2 cellular contexts compared by ENCODE assay signal in genomic region chr6:30689985-30690384, GRCh38.
TF ChIP-seq lines count a peak whose summit lies in the region.

No MANE protein-coding gene starts in this region.

TF ChIP-seq in SK-N-SH, 30 proteins besides CTCF, POLR2A, EP300 and RAD21 (continued from another document):
- no peak for TF ChIP-seq IRF3 (IDR thresholded peaks at IDR 0.05; ENCODE audit: low read depth, low read length)
- TF ChIP-seq TEAD4 (IDR thresholded peaks at IDR 0.05; ENCODE audit: borderline replicate concordance, insufficient read depth): no peak
- no peak for TF ChIP-seq NRF1 (IDR thresholded peaks at IDR 0.05; ENCODE audit: low read depth, low read length)
- no peak for TF ChIP-seq REST (IDR thresholded peaks at IDR 0.05; ENCODE audit: low read depth, low read length)
- TF ChIP-seq EZH2phosphoT487 (IDR thresholded peaks at IDR 0.05; ENCODE audit: borderline replicate concordance, low read depth): no peak
- TF ChIP-seq POLR2AphosphoS5 (IDR thresholded peaks at IDR 0.05; ENCODE audit: low read depth, low read length): no peak
- no peak for TF ChIP-seq SMC3 (IDR thresholded peaks at IDR 0.05; ENCODE audit: low read depth, low read length)
- TF ChIP-seq NFIC (IDR thresholded peaks at IDR 0.05; ENCODE audit: borderline replicate concordance): no peak
TF ChIP-seq in SK-N-SH: peak in this region for 0.

TF ChIP-seq in SK-N-SH treated with all-trans-retinoic acid at 6 μM for 48 hours, 23 proteins besides CTCF, POLR2A, EP300 and RAD21 (continued from another document):
- TF ChIP-seq POU6F1 (CRISPR knock-in tag; IDR thresholded peaks at IDR 0.05; ENCODE audit: borderline replicate concordance, low read depth) (no peak), TOX (CRISPR knock-in tag; IDR thresholded peaks at IDR 0.05; ENCODE audit: borderline replicate concordance) (no peak), ARNTL (CRISPR knock-in tag; IDR thresholded peaks at IDR 0.05; ENCODE audit: borderline replicate concordance, low read depth) (no peak), CREB5 (CRISPR knock-in tag; IDR thresholded peaks at IDR 0.05; ENCODE audit: low read depth) (no peak), ZNF565 (CRISPR knock-in tag; conservative IDR thresholded peaks at IDR 0.05; ENCODE audit: low read depth) (no peak), GLIS3 (CRISPR knock-in tag; IDR thresholded peaks at IDR 0.05) (no peak)
